ENCODE assay signal across 1 cellular context in genomic region chr20:1906361-1907051, GRCh38.
A peak's percentile ranks its signal among the peaks of the same experiment; 100 is the strongest.
TF ChIP-seq lines count a peak whose summit lies in the region.

No MANE protein-coding gene starts in this region.

TF ChIP-seq in GM12878, 131 proteins besides CTCF, POLR2A, EP300 and RAD21 (continued from another document):
- TF ChIP-seq HSF1 (IDR thresholded peaks at IDR 0.05; ENCODE audit: low read depth, low read length) = no peak
- peak; percentile 69 for TF ChIP-seq RAD51 (IDR thresholded peaks at IDR 0.05)
- TF ChIP-seq SMARCA5 (IDR thresholded peaks at IDR 0.05) = no peak
- TF ChIP-seq ZZZ3 (IDR thresholded peaks at IDR 0.05; ENCODE audit: control insufficient read depth, insufficient read length, low read depth) = no peak
- no peak for TF ChIP-seq TBL1XR1 (IDR thresholded peaks at IDR 0.05; ENCODE audit: low read depth, low read length)
- TF ChIP-seq NRF1 (conservative IDR thresholded peaks at IDR 0.05; ENCODE audit: low read depth, low read length) = no peak
- no peak for TF ChIP-seq USF2 (IDR thresholded peaks at IDR 0.05; ENCODE audit: borderline replicate concordance, low read depth, low read length)
- TF ChIP-seq NR2F1 (conservative IDR thresholded peaks at IDR 0.05) = peak; percentile 66
- no peak for TF ChIP-seq ESRRA (IDR thresholded peaks at IDR 0.05; ENCODE audit: low read length)
- TF ChIP-seq ATF3 (IDR thresholded peaks at IDR 0.05; ENCODE audit: borderline replicate concordance, extremely low read depth, low read depth, low read length) = no peak
- TF ChIP-seq RUNX3 (IDR thresholded peaks at IDR 0.05; ENCODE audit: low read length) = peak; percentile 68
- TF ChIP-seq, protein P1, sequence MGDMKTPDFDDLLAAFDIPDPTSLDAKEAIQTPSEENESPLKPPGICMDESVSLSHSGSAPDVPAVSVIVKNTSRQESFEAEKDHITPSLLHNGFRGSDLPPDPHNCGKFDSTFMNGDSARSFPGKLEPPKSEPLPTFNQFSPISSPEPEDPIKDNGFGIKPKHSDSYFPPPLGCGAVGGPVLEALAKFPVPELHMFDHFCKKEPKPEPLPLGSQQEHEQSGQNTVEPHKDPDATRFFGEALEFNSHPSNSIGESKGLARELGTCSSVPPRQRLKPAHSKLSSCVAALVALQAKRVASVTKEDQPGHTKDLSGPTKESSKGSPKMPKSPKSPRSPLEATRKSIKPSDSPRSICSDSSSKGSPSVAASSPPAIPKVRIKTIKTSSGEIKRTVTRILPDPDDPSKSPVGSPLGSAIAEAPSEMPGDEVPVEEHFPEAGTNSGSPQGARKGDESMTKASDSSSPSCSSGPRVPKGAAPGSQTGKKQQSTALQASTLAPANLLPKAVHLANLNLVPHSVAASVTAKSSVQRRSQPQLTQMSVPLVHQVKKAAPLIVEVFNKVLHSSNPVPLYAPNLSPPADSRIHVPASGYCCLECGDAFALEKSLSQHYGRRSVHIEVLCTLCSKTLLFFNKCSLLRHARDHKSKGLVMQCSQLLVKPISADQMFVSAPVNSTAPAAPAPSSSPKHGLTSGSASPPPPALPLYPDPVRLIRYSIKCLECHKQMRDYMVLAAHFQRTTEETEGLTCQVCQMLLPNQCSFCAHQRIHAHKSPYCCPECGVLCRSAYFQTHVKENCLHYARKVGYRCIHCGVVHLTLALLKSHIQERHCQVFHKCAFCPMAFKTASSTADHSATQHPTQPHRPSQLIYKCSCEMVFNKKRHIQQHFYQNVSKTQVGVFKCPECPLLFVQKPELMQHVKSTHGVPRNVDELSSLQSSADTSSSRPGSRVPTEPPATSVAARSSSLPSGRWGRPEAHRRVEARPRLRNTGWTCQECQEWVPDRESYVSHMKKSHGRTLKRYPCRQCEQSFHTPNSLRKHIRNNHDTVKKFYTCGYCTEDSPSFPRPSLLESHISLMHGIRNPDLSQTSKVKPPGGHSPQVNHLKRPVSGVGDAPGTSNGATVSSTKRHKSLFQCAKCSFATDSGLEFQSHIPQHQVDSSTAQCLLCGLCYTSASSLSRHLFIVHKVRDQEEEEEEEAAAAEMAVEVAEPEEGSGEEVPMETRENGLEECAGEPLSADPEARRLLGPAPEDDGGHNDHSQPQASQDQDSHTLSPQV (IDR thresholded peaks at IDR 0.05) = no peak
- TF ChIP-seq MEF2A (IDR thresholded peaks at IDR 0.05; ENCODE audit: insufficient read depth, low read depth, low read length) = no peak
- no peak for TF ChIP-seq NR2C2 (IDR thresholded peaks at IDR 0.05; ENCODE audit: borderline replicate concordance, control insufficient read depth, insufficient read length, low read depth)
- TF ChIP-seq SMC3 (IDR thresholded peaks at IDR 0.05; ENCODE audit: borderline replicate concordance, low read length) = no peak
- no peak for TF ChIP-seq ZNF622 (IDR thresholded peaks at IDR 0.05)
- no peak for TF ChIP-seq HDGF (IDR thresholded peaks at IDR 0.05)
- no peak for TF ChIP-seq ELK1 (IDR thresholded peaks at IDR 0.05; ENCODE audit: low read depth, low read length)
- TF ChIP-seq HCFC1 (IDR thresholded peaks at IDR 0.05; ENCODE audit: low read length) = no peak
